In the genomic region with DNA sequence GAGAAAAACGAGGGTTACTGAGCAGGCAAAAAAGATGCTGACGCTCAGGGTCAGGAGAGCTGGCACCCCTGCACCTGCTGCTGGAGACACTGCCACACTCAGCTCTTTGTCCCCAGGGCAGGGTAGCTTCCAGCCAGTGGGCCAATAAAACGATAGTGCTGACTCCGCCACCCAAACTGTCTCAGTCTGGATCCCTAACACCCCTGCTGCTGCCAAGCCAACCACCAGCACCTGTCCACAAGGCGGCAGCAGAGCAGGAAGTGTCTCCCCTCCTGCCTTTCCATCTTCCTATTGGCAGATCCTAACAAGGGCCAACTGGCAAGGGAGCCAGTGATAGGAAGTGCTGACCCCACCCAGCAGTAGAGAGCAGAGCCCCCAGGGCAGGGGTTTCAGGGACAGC, we compare ENCODE assay signal across 1 cellular context.
TF ChIP-seq lines count a peak whose summit lies in the region.

No MANE protein-coding gene starts in this region.

TF ChIP-seq in SK-N-SH treated with all-trans-retinoic acid at 6 μM for 48 hours, 23 proteins besides CTCF, POLR2A, EP300 and RAD21 (continued from another document):
- TF ChIP-seq, protein P1, sequence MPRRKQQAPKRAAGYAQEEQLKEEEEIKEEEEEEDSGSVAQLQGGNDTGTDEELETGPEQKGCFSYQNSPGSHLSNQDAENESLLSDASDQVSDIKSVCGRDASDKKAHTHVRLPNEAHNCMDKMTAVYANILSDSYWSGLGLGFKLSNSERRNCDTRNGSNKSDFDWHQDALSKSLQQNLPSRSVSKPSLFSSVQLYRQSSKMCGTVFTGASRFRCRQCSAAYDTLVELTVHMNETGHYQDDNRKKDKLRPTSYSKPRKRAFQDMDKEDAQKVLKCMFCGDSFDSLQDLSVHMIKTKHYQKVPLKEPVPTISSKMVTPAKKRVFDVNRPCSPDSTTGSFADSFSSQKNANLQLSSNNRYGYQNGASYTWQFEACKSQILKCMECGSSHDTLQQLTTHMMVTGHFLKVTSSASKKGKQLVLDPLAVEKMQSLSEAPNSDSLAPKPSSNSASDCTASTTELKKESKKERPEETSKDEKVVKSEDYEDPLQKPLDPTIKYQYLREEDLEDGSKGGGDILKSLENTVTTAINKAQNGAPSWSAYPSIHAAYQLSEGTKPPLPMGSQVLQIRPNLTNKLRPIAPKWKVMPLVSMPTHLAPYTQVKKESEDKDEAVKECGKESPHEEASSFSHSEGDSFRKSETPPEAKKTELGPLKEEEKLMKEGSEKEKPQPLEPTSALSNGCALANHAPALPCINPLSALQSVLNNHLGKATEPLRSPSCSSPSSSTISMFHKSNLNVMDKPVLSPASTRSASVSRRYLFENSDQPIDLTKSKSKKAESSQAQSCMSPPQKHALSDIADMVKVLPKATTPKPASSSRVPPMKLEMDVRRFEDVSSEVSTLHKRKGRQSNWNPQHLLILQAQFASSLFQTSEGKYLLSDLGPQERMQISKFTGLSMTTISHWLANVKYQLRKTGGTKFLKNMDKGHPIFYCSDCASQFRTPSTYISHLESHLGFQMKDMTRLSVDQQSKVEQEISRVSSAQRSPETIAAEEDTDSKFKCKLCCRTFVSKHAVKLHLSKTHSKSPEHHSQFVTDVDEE (CRISPR knock-in tag; IDR thresholded peaks at IDR 0.05), result no peak
- TF ChIP-seq ARNTL (CRISPR knock-in tag; IDR thresholded peaks at IDR 0.05; ENCODE audit: borderline replicate concordance, low read depth) (no peak), ZC3H10 (CRISPR knock-in tag; IDR thresholded peaks at IDR 0.05) (no peak), ZNF565 (CRISPR knock-in tag; conservative IDR thresholded peaks at IDR 0.05; ENCODE audit: low read depth) (no peak), TCF4 (CRISPR knock-in tag; IDR thresholded peaks at IDR 0.05; ENCODE audit: borderline replicate concordance) (no peak)
